Comparison of ENCODE assay signal across 8 cellular contexts in the genomic region with DNA sequence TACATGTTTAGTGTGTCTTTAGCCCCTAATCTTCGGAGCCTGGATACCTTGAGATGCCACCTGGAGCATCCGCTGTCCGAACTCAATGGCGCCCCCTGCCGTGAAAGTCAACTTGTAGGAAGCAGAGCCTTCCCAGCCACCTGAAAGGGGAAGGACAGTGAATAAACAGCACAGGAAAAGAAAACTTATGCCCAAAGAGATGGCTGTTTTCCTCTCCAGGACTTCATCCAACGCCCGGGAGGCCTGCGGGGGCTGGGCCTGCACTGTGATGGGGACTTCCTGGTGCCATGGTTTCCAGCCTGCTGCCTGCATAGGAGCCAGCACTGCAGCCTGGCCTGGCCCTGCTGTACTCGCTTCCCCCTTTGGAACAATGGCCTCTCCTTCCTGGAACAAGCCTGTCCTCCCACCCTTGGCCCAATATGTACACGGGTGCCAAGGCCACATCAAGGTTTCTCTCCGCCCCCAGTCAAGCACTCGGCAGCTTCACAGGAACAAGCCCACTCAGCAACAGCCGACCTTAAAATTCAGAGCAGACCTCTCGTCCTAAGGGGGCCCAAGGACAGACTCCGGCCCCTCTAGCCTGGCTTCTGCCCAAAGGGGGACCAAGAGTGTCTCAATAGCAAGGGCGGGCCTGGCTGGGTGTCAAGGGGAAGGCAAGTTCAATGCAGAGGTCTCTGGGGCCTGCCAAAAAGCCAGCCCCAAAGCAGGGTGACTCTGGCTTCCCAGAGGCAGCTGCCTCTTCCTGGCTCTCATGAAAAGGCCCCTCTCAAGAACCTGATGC. TPM values are rescaled to one million over a fixed set of nuclear protein-coding genes. Genes with fewer than 3 reads are reported as not detected.
DNase-seq lines count a peak whose midpoint lies in the region; ATAC-seq and TF ChIP-seq lines count a peak whose summit lies in the region.

No MANE protein-coding gene starts in this region.

- no peak overlapping the region for H3K9ac ChIP-seq in IMR-90 (ENCODE audit: low read depth, low read length)
- no peak overlapping the region for H3K9ac ChIP-seq in smooth muscle cell (ENCODE audit: low read depth)

- H3K4ac ChIP-seq in IMR-90 (ENCODE audit: low read depth, low read length): no peak overlapping the region

- H3K36me3 ChIP-seq in IMR-90 (ENCODE audit: control insufficient read depth, insufficient read depth, low read length) (peaks cover 52% of the 10 kb centered on the region), right atrium auricular region (peaks cover 58% of the 10 kb centered on the region), smooth muscle cell (ENCODE audit: low read depth) (no peaks in the 10 kb centered on the region)

- no peak overlapping the region for H2BK120ac ChIP-seq in IMR-90 (ENCODE audit: low read depth, low read length)

- CTCF ChIA-PET in IMR-90 (lab: Yijun Ruan, JAX): no interaction called here

- no peak overlapping the region for H3K23ac ChIP-seq in IMR-90 (ENCODE audit: low read depth, low read length)

- dilution Hi-C loops in IMR-90 (cut with HindIII; ENCODE audit: low sequenced_read_pairs, unreplicated experiment): no loop called here

- peaks cover 2% of the 10 kb centered on the region for H3F3A ChIP-seq in smooth muscle cell (ENCODE audit: low read depth)

- no peak overlapping the region for H3K56ac ChIP-seq in IMR-90 (ENCODE audit: extremely low read depth, insufficient read depth, low read length)

- H4K8ac ChIP-seq in IMR-90 (ENCODE audit: low read depth in 2 of 2, low read length in 2 of 2): no peak overlapping the region

- H3K27me3 Mint-ChIP-seq in activated naive CD8-positive, alpha-beta T cell treated with anti-CD3 and anti-CD28 coated beads, Interleukin-2, amount 10 ng/mL, durations not matched to agents 7 days and 5 days: no peaks in the 10 kb centered on the region

- TF ChIP-seq POLR2A in IMR-90 (IDR thresholded peaks at IDR 0.05; ENCODE audit: low read depth, low read length): no peak

- H3K4me1 ChIP-seq in IMR-90 (ENCODE audit: control insufficient read depth, insufficient read depth, low read length): peaks cover 10% of the 10 kb centered on the region
- H3K4me1 ChIP-seq in right atrium auricular region: peaks cover 0 to 92% of the 10 kb centered on the region in 2 donors
- H3K4me1 ChIP-seq in smooth muscle cell (ENCODE audit: low read depth): peaks cover 4% of the 10 kb centered on the region

- TF ChIP-seq CTCF in IMR-90 (conservative IDR thresholded peaks at IDR 0.05; ENCODE audit: low read depth, low read length) (peak; percentile 59), right atrium auricular region (IDR thresholded peaks at IDR 0.05) (peak; percentile 47 to 69), smooth muscle cell (IDR thresholded peaks at IDR 0.05; ENCODE audit: borderline replicate concordance, insufficient read depth, poor library complexity, severe bottlenecking) (peak; percentile 74)

- H3K27ac ChIP-seq in IMR-90 (ENCODE audit: insufficient read depth, low read length) (no peak overlapping the region), right atrium auricular region (peak overlapping the region; percentile 32 to 67), smooth muscle cell (ENCODE audit: low read depth) (no peak overlapping the region)

- H4K91ac ChIP-seq in IMR-90 (ENCODE audit: insufficient read depth, low read depth, low read length): no peak overlapping the region

- H2BK15ac ChIP-seq in IMR-90 (ENCODE audit: low read depth, low read length): no peak overlapping the region

- H3K9me1 ChIP-seq in IMR-90 (ENCODE audit: insufficient read depth, low read length): 0 out of 2 replicates have a peak, but pooled peaks cover 4% of the 10 kb centered on the region

- H3K4me3 Mint-ChIP-seq in activated naive CD8-positive, alpha-beta T cell treated with anti-CD3 and anti-CD28 coated beads, Interleukin-2, amount 10 ng/mL, durations not matched to agents 7 days and 5 days: no peak overlapping the region

- H2AK9ac ChIP-seq in IMR-90 (replicated peaks; ENCODE audit: low read depth, low read length, poor library complexity): no peak overlapping the region

- ATAC-seq in IMR-90 (ENCODE audit: low read depth) (no peak), HG02763 (IDR thresholded peaks at IDR 0.05; ENCODE audit: unreplicated experiment) (no peak)
- no peak for ATAC-seq in activated naive CD8-positive, alpha-beta T cell treated with anti-CD3 and anti-CD28 coated beads, Interleukin-2, amount 10 ng/mL, durations not matched to agents 7 days and 5 days (ENCODE audit: low read depth)

- H3K27me3 ChIP-seq in IMR-90 (ENCODE audit: control insufficient read depth, insufficient read depth, low read length) (no peaks in the 10 kb centered on the region), right atrium auricular region (no peaks in the 10 kb centered on the region), smooth muscle cell (ENCODE audit: low read depth) (no peaks in the 10 kb centered on the region)

- no peaks in the 10 kb centered on the region for H3K9me3 Mint-ChIP-seq in activated naive CD8-positive, alpha-beta T cell treated with anti-CD3 and anti-CD28 coated beads, Interleukin-2, amount 10 ng/mL, durations not matched to agents 7 days and 5 days

- peak overlapping the region; percentile 46 for H3K27ac Mint-ChIP-seq in activated naive CD8-positive, alpha-beta T cell treated with anti-CD3 and anti-CD28 coated beads, Interleukin-2, amount 10 ng/mL, durations not matched to agents 7 days and 5 days

- peaks cover 6% of the 10 kb centered on the region for H3K36me3 Mint-ChIP-seq in activated naive CD8-positive, alpha-beta T cell treated with anti-CD3 and anti-CD28 coated beads, Interleukin-2, amount 10 ng/mL, durations not matched to agents 7 days and 5 days

- BruUV-seq in IMR-90 (replicated peaks; lab: Mats Ljungman, UMichigan): no TSS peak

- peaks cover 6 to 18% of the 10 kb centered on the region in 2 experiments; a peak in 3 of 4 replicates for H3K79me1 ChIP-seq in IMR-90 (ENCODE audit: low read depth in 1 of 2, low read length in 2 of 2)

- no peak overlapping the region for H4K5ac ChIP-seq in IMR-90 (ENCODE audit: low read depth, low read length)

- H3K9me3 ChIP-seq in IMR-90 (ENCODE audit: control insufficient read depth, insufficient read depth, low read length) (no peaks in the 10 kb centered on the region), right atrium auricular region (no peaks in the 10 kb centered on the region), smooth muscle cell (replicated peaks; ENCODE audit: low read depth) (no peaks in the 10 kb centered on the region)

- peaks cover 6% of the 10 kb centered on the region for H3K79me2 ChIP-seq in smooth muscle cell (ENCODE audit: low read depth)

- peaks cover 7% of the 10 kb centered on the region for H4K20me1 ChIP-seq in IMR-90 (ENCODE audit: insufficient read depth, low read length)
- H4K20me1 ChIP-seq in smooth muscle cell (ENCODE audit: low read depth): peaks cover 13% of the 10 kb centered on the region

- DNase-seq in CD1c-positive myeloid dendritic cell (ENCODE audit: extremely low spot score) (peak; percentile 65), IMR-90 (peak; percentile 32), SK-N-DZ (ENCODE audit: low spot score) (peak; percentile 61), right atrium auricular region (ENCODE audit: low spot score) (peak; percentile 67), smooth muscle cell (lab: John Stamatoyannopoulos, UW; ENCODE audit: unreplicated experiment) (no peak), GM19238 (ENCODE audit: insufficient read length, low spot score) (no peak)
- DNase-seq in activated naive CD8-positive, alpha-beta T cell treated with anti-CD3 and anti-CD28 coated beads, Interleukin-2, amount 10 ng/mL, durations not matched to agents 7 days and 5 days: peak; percentile 85

- in situ Hi-C loops in IMR-90 (cut with MboI; ENCODE audit: low sequenced_read_pairs): no loop called here

- no peak overlapping the region for H2BK5ac ChIP-seq in IMR-90 (ENCODE audit: low read depth, low read length, poor library complexity, severe bottlenecking)

- no peak overlapping the region for H3K18ac ChIP-seq in IMR-90 (ENCODE audit: low read depth, low read length)

- no peak overlapping the region for H3K4me3 ChIP-seq in IMR-90 (ENCODE audit: insufficient read depth, low read depth, low read length)
- no peak overlapping the region for H3K4me3 ChIP-seq in right atrium auricular region
- H3K4me3 ChIP-seq in smooth muscle cell: no peak overlapping the region

- no peak overlapping the region for H3K14ac ChIP-seq in IMR-90 (replicated peaks; ENCODE audit: low read depth, low read length)

- peak; percentile 32; the same call in 1 of the 2 replicates for TF ChIP-seq RAD21 in IMR-90 (IDR thresholded peaks at IDR 0.05; ENCODE audit: low read length)

- 80% methylated on average over 2 of the region's 16 CpGs; no CpG with 5 or more reads in 1 of the 2 experiments for WGBS in IMR-90 (ENCODE audit: extremely low coverage in 2 of 2, insufficient read length in 1 of 2), 2 experiments
- 61% methylated on average over 16 of the region's 16 CpGs for WGBS in smooth muscle cell (ENCODE audit: low lambda C conversion rate)

- H2AFZ ChIP-seq in IMR-90 (replicated peaks; ENCODE audit: low read length, poor library complexity) (no peak overlapping the region), smooth muscle cell (ENCODE audit: low read depth) (no peak overlapping the region)

- no peak overlapping the region; the same call in 1 of the 2 replicates for H2AK5ac ChIP-seq in IMR-90 (ENCODE audit: low read depth, low read length)

- POLR2A ChIA-PET in IMR-90 (lab: Charles Lee; ENCODE audit: unreplicated experiment): no interaction called here
- POLR2A ChIA-PET in activated naive CD8-positive, alpha-beta T cell treated with anti-CD3 and anti-CD28 coated beads, Interleukin-2, amount 10 ng/mL, durations not matched to agents 7 days and 5 days (lab: Charles Lee): interaction anchor here (0.9 to 8.7 kb wide), 7 partner anchors 16 to 95 kb away, joined by 3 to 126 read pairs (median 4); a partner anchor contains a TSS

- peaks cover 11% of the 10 kb centered on the region for H3K4me1 Mint-ChIP-seq in activated naive CD8-positive, alpha-beta T cell treated with anti-CD3 and anti-CD28 coated beads, Interleukin-2, amount 10 ng/mL, durations not matched to agents 7 days and 5 days

- H3K4me2 ChIP-seq in IMR-90 (ENCODE audit: low read depth, low read length): no peak overlapping the region
- H3K4me2 ChIP-seq in smooth muscle cell: no peak overlapping the region

- no peak overlapping the region for H2BK20ac ChIP-seq in IMR-90 (ENCODE audit: low read depth, low read length)

- intact Hi-C loops in IMR-90 (cut with micrococcal nuclease): no loop called here

RNA-seq across cellular contexts. Expression of gene UNC13D, which starts 4.5 kb away (rescaled TPM):
- total RNA-seq in IMR-90 (2012; rRNA removed) (under 0.01 TPM in 1 of 2 replicates, not detected in the other), right atrium auricular region (10 to 100 TPM; 11.1 to 25.9 TPM), smooth muscle cell (4.5 TPM in 2 replicates)
- polyA plus RNA-seq in IMR-90 (2012; rRNA removed) (0.31 and 0.52 TPM in 2 replicates), smooth muscle cell (2.4 and 9.6 TPM in 2 replicates)
- polyA plus RNA-seq in IMR-90 (2012; cell fraction: cytosol; rRNA removed): 0.14 and 1.0 TPM in 2 replicates
- 2.1 and 4.2 TPM in 2 replicates for polyA plus RNA-seq in IMR-90 (2012; cell fraction: nucleus; rRNA removed; ENCODE audit: low replicate concordance)
- 13.1 and 17.0 TPM in 2 replicates for polyA plus RNA-seq in SK-N-DZ (2014; cell fraction: cytosol; rRNA removed)
- polyA plus RNA-seq in SK-N-DZ (2014; cell fraction: nucleus; rRNA removed): 60.0 and 69.4 TPM in 2 replicates
- 100 to 1,000 TPM; 221 to 222 TPM for total RNA-seq in activated naive CD8-positive, alpha-beta T cell treated with anti-CD3 and anti-CD28 coated beads, Interleukin-2, amount 10 ng/mL, durations not matched to agents 7 days and 5 days

RNA-seq across cellular contexts. Expression of gene WBP2, which starts 6.4 kb away (rescaled TPM):
- total RNA-seq in IMR-90 (2012; rRNA removed): 7.8 and 9.0 TPM in 2 replicates
- 35.5 and 36.7 TPM in 2 replicates for polyA plus RNA-seq in IMR-90 (2012; rRNA removed)
- 28.5 and 41.3 TPM in 2 replicates for polyA plus RNA-seq in IMR-90 (2012; cell fraction: cytosol; rRNA removed)
- polyA plus RNA-seq in IMR-90 (2012; cell fraction: nucleus; rRNA removed; ENCODE audit: low replicate concordance): 54.3 and 84.4 TPM in 2 replicates
- 38.6 and 39.1 TPM in 2 replicates for polyA plus RNA-seq in SK-N-DZ (2014; cell fraction: cytosol; rRNA removed)
- polyA plus RNA-seq in SK-N-DZ (2014; cell fraction: nucleus; rRNA removed): 25.3 and 25.4 TPM in 2 replicates
- 100 to 1,000 TPM; 107 TPM for total RNA-seq in activated naive CD8-positive, alpha-beta T cell treated with anti-CD3 and anti-CD28 coated beads, Interleukin-2, amount 10 ng/mL, durations not matched to agents 7 days and 5 days
- total RNA-seq in right atrium auricular region: 100 to 1,000 TPM in 1 of 2 donors, 10 to 100 TPM in 1; 100.0 to 163 TPM
- total RNA-seq in smooth muscle cell: 26.4 and 27.6 TPM in 2 replicates
- polyA plus RNA-seq in smooth muscle cell: 91.4 and 111 TPM in 2 replicates

RNA-seq across cellular contexts. Expression of gene TRIM47, which starts 29.7 kb away (rescaled TPM):
- total RNA-seq in IMR-90 (2012; rRNA removed) (1.4 TPM in 2 replicates), right atrium auricular region (10 to 100 TPM; 16.8 to 24.8 TPM), smooth muscle cell (3.8 and 8.7 TPM in 2 replicates)
- polyA plus RNA-seq in IMR-90 (2012; rRNA removed) (7.2 and 7.5 TPM in 2 replicates), smooth muscle cell (16.1 and 31.7 TPM in 2 replicates)
- 5.0 and 7.5 TPM in 2 replicates for polyA plus RNA-seq in IMR-90 (2012; cell fraction: cytosol; rRNA removed)
- 9.3 and 15.7 TPM in 2 replicates for polyA plus RNA-seq in IMR-90 (2012; cell fraction: nucleus; rRNA removed; ENCODE audit: low replicate concordance)
- polyA plus RNA-seq in SK-N-DZ (2014; cell fraction: cytosol; rRNA removed): 42.0 and 46.7 TPM in 2 replicates
- polyA plus RNA-seq in SK-N-DZ (2014; cell fraction: nucleus; rRNA removed): 59.5 and 79.2 TPM in 2 replicates
- total RNA-seq in activated naive CD8-positive, alpha-beta T cell treated with anti-CD3 and anti-CD28 coated beads, Interleukin-2, amount 10 ng/mL, durations not matched to agents 7 days and 5 days: 10 to 100 TPM; 23.2 to 27.9 TPM

RNA-seq across cellular contexts. Expression of gene TRIM65, which starts 48.0 kb away (rescaled TPM):
- total RNA-seq in IMR-90 (2012; rRNA removed) (7.9 and 8.1 TPM in 2 replicates), right atrium auricular region (1 to 10 TPM; 7.0 to 9.8 TPM), smooth muscle cell (9.8 and 13.3 TPM in 2 replicates)
- polyA plus RNA-seq in IMR-90 (2012; rRNA removed) (10.6 and 10.8 TPM in 2 replicates), smooth muscle cell (15.4 and 17.4 TPM in 2 replicates)
- 5.7 and 8.8 TPM in 2 replicates for polyA plus RNA-seq in IMR-90 (2012; cell fraction: cytosol; rRNA removed)
- polyA plus RNA-seq in IMR-90 (2012; cell fraction: nucleus; rRNA removed; ENCODE audit: low replicate concordance): 17.0 and 21.9 TPM in 2 replicates
- 42.9 and 44.0 TPM in 2 replicates for polyA plus RNA-seq in SK-N-DZ (2014; cell fraction: cytosol; rRNA removed)
- polyA plus RNA-seq in SK-N-DZ (2014; cell fraction: nucleus; rRNA removed): 36.1 and 45.2 TPM in 2 replicates
- total RNA-seq in activated naive CD8-positive, alpha-beta T cell treated with anti-CD3 and anti-CD28 coated beads, Interleukin-2, amount 10 ng/mL, durations not matched to agents 7 days and 5 days: 10 to 100 TPM; 35.3 to 36.3 TPM

RNA-seq across cellular contexts. Expression of gene MRPL38, which starts 56.0 kb away (rescaled TPM):
- total RNA-seq in IMR-90 (2012; rRNA removed) (13.3 and 15.3 TPM in 2 replicates), right atrium auricular region (10 to 100 TPM; 27.2 to 36.4 TPM), smooth muscle cell (32.6 and 48.4 TPM in 2 replicates)
- polyA plus RNA-seq in IMR-90 (2012; rRNA removed) (42.5 and 55.5 TPM in 2 replicates), smooth muscle cell (90.5 and 107 TPM in 2 replicates)
- 44.8 and 51.3 TPM in 2 replicates for polyA plus RNA-seq in IMR-90 (2012; cell fraction: cytosol; rRNA removed)
- 108 and 241 TPM in 2 replicates for polyA plus RNA-seq in IMR-90 (2012; cell fraction: nucleus; rRNA removed; ENCODE audit: low replicate concordance)
- 107 and 108 TPM in 2 replicates for polyA plus RNA-seq in SK-N-DZ (2014; cell fraction: cytosol; rRNA removed)
- 204 and 219 TPM in 2 replicates for polyA plus RNA-seq in SK-N-DZ (2014; cell fraction: nucleus; rRNA removed)
- 100 to 1,000 TPM; 111 to 119 TPM for total RNA-seq in activated naive CD8-positive, alpha-beta T cell treated with anti-CD3 and anti-CD28 coated beads, Interleukin-2, amount 10 ng/mL, durations not matched to agents 7 days and 5 days

Comparison
In these comparisons a context has a peak if more than half of its experiments do, and no peak if none do; other contexts are left out.
1. DNase-seq: peak in CD1c-positive myeloid dendritic cell (single experiment), IMR-90 (single experiment), SK-N-DZ (single experiment), activated naive CD8-positive, alpha-beta T cell treated with anti-CD3 and anti-CD28 coated beads, Interleukin-2, amount 10 ng/mL, durations not matched to agents 7 days and 5 days (single experiment) and right atrium auricular region (single experiment); none in smooth muscle cell (single experiment) and GM19238 (single experiment).
2. H3K27ac ChIP-seq: peak in right atrium auricular region (2 of 2); none in IMR-90 (single experiment) and smooth muscle cell (single experiment).
3. RNA of gene UNC13D, which starts 4.5 kb away (total RNA-seq): 221 to 222 TPM in activated naive CD8-positive, alpha-beta T cell treated with anti-CD3 and anti-CD28 coated beads, Interleukin-2, amount 10 ng/mL, durations not matched to agents 7 days and 5 days; 11.1 to 25.9 TPM in right atrium auricular region, 4.5 TPM in smooth muscle cell and under 0.01 TPM in IMR-90; every median in the first group is over 4 times any median in the second.
4. Peak in every context shown above with its lines, with median percentiles within 50 percentile points of each other: CTCF ChIP-seq.